In the genomic region with DNA sequence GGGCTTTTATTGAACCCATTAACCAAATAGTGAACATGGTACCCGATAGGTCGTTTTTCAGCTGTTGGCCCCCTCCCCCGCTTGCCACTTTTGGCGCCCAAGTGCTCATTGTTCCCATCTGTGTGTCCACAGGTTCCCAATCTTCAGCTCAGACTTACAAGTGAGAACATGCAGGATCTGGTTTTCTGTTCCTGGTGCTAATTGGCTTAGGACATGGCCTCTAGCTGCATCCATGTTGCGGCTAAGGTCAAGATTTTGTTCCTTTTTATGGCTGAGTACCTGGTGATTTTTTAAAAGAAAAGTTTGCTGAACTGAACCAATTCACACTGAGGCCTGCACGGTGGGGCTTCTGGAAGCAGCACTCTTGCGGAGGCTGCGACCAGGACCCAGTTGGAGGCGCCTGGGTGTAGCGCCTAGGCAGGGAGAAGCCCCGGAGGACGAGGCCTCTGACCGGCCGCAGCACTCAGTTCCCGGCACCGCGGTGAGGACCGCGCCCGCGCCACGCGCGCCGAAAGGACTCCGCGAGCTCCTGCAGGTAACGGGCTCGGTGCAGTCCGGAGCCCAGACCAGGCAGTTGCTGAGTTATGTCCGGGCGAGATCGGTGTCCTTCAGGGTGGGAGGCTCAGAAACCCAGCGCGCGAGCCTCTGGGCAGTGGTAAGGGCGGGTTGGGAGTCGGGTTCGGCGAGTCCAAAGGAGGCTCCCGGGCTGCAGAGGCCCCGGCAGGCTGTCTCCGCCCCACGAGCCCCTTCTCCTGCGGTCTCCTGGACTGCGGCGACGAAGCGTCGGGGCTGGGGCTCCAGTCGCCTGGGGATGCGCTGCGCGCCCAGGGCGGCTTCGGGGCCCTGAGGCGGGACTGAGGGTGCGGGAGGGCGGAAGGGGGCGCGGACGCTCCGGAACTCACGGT, we compare ENCODE assay signal across 8 cellular contexts. TPM values are rescaled to one million over a fixed set of nuclear protein-coding genes. Genes with fewer than 3 reads are reported as not detected.
DNase-seq lines count a peak whose midpoint lies in the region; ATAC-seq and TF ChIP-seq lines count a peak whose summit lies in the region.

No MANE protein-coding gene starts in this region.

- H3K27me3 ChIP-seq in left lung (peaks cover 8 to 60% of the 10 kb centered on the region in 2 donors), suprapubic skin (peaks cover 27% of the 10 kb centered on the region)

- no peak for TF ChIP-seq EP300 in suprapubic skin (IDR thresholded peaks at IDR 0.05)

- TF ChIP-seq CTCF in AG09309 (IDR thresholded peaks at IDR 0.05; ENCODE audit: control insufficient read depth, insufficient read depth, low read depth, low read length, missing control alignments) (no peak), HFFc6 (IDR thresholded peaks at IDR 0.05) (no peak), chondrocyte (IDR thresholded peaks at IDR 0.05) (no peak), left lung (IDR thresholded peaks at IDR 0.05) (no peak), suprapubic skin (IDR thresholded peaks at IDR 0.05) (no peak)

- H3K4me3 Mint-ChIP-seq in HFFc6 (peak overlapping the region; percentile 74), chondrocyte (ENCODE audit: unreplicated experiment) (peak overlapping the region; percentile 78)

- peak; percentile 60 for ATAC-seq in left lung
- no peak for ATAC-seq in GM21423 (IDR thresholded peaks at IDR 0.05; ENCODE audit: unreplicated experiment)

- H3K36me3 Mint-ChIP-seq in HFFc6 (ENCODE audit: low read depth) = no peaks in the 10 kb centered on the region
- H3K36me3 Mint-ChIP-seq in chondrocyte (ENCODE audit: low read depth) = no peaks in the 10 kb centered on the region

- intact Hi-C loops in left lung (cut with DNase I) = no loop called here

- H3K27ac Mint-ChIP-seq in HFFc6 = no peak overlapping the region
- H3K27ac Mint-ChIP-seq in chondrocyte (ENCODE audit: unreplicated experiment) = no peak overlapping the region

- H3K9me3 ChIP-seq in left lung (no peaks in the 10 kb centered on the region), suprapubic skin (no peaks in the 10 kb centered on the region)

- H3K27ac ChIP-seq in left lung = peak overlapping the region in 1 of 2 donors; percentile 23
- no peak overlapping the region for H3K27ac ChIP-seq in suprapubic skin

- 17% methylated on average over 38 of the region's 64 CpGs for WGBS in suprapubic skin

- H3K4me1 ChIP-seq in left lung (peaks cover 4 to 23% of the 10 kb centered on the region in 2 donors), suprapubic skin (peaks cover 23% of the 10 kb centered on the region)

- H3K36me3 ChIP-seq in left lung (no peaks in the 10 kb centered on the region), suprapubic skin (no peaks in the 10 kb centered on the region)

- no peak for TF ChIP-seq POLR2A in suprapubic skin (IDR thresholded peaks at IDR 0.05)

- H3K9me3 Mint-ChIP-seq in HFFc6 (no peaks in the 10 kb centered on the region), chondrocyte (ENCODE audit: low read depth) (no peaks in the 10 kb centered on the region)

- H3K27me3 Mint-ChIP-seq in HFFc6 (ENCODE audit: insufficient read depth) (peaks cover 25% of the 10 kb centered on the region), chondrocyte (ENCODE audit: low read depth) (peaks cover 5% of the 10 kb centered on the region)

- DNase-seq in AG09309 (ENCODE audit: low read depth) (no peak), HFFc6 (no peak), chondrocyte (ENCODE audit: low spot score) (no peak), left lung (peak in 1 of 2 donors; percentile 83), suprapubic skin (ENCODE audit: low spot score in 2 of 2) (no peak), NCI-H2029 (lab: John Stamatoyannopoulos, UW) (no peak)
- DNase-seq in effector CD8-positive, alpha-beta T cell (lab: John Stamatoyannopoulos, UW) = no peak

- H3K4me3 ChIP-seq in AG09309 (ENCODE audit: control insufficient read depth, low read depth, low read length) = peak overlapping the region; percentile 58
- peak overlapping the region; percentile 47 to 48 for H3K4me3 ChIP-seq in left lung
- H3K4me3 ChIP-seq in suprapubic skin = peak overlapping the region; percentile 67

- peaks cover 16% of the 10 kb centered on the region for H3K4me1 Mint-ChIP-seq in HFFc6 (ENCODE audit: low read depth)
- H3K4me1 Mint-ChIP-seq in chondrocyte (ENCODE audit: low read depth) = peaks cover 11% of the 10 kb centered on the region

RNA-seq across cellular contexts. Expression of gene SLC25A4, which starts 15.8 kb away (rescaled TPM):
- 10 to 100 TPM in 4 of 6 experiments, 1 to 10 TPM in 2; 8.8 to 16.3 (median 10.3) TPM for total RNA-seq in HFFc6 (2021; fragmentation: NEBNext Ultra II Directional; extraction: Animal tissue kit (Norgen Biotek cat#: 25700))
- total RNA-seq in chondrocyte (48.9 to 61.5 TPM (median 61.0 TPM) in 3 replicates), left lung (10 to 100 TPM; 37.6 to 57.3 TPM), suprapubic skin (10 to 100 TPM; 13.8 to 20.3 (median 16.2) TPM)
